In the genomic region with DNA sequence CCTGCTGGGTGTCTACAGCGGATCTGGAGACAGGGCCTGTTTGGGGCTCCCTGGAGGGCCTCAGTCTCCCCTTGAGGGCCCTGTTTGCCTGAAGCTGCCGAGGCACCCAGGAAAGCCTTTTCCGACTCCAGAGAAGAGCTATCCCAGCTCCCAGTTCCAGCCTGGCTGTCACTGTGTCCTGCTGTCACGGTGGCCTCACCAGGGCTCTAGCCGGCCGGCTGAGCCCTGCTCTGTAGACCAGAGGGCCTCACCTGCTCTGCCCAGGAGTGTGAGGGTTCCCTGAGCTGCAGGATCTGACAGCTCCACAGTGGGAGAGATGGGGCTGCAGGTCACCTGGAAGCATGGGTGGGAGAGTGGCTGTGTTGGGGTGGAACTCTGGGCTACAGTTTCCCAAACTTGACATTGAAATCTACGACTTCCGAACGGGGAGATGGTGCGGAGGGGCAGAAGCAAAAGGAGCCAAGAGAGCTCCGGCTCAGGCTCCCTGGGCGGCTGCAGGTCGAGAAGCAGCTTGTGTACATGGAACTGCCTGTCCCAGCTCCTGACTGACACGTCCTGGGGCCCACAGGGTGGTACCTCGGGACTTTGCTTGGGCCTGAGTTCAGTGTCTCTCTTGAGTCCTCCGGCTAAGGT, we compare ENCODE assay signal across 19 cellular contexts.
DNase-seq lines count a peak whose midpoint lies in the region; ATAC-seq and TF ChIP-seq lines count a peak whose summit lies in the region.
"Had no signal": no experiment of that assay in that cellular context is flagged by ENCODE, and none has a peak within 500 bp of the region (broad histone marks: within the 10 kb centered on the region; RNA-seq: fewer than 3 reads in every experiment).

No MANE protein-coding gene starts in this region.

- no peak overlapping the region for H3K27ac Mint-ChIP-seq in CD14-positive monocyte

- no peaks in the 10 kb centered on the region for H3K9me3 ChIP-seq in SK-N-SH
- H3K9me3 ChIP-seq: BLaER1 treated with 17β-estradiol and CSF1 and Interleukin-3, amounts not matched to agents 10 nM and 100 nM had no signal

- no peak for TF ChIP-seq CTCF in SK-N-SH (IDR thresholded peaks at IDR 0.05)
- no peak for TF ChIP-seq CTCF in CD14-positive monocyte (IDR thresholded peaks at IDR 0.05)

- H3K36me3 Mint-ChIP-seq in CD14-positive monocyte = no peaks in the 10 kb centered on the region

- H2AFZ ChIP-seq in SK-N-SH (ENCODE audit: low read depth) = no peak overlapping the region

- no peak for TF ChIP-seq EP300 in SK-N-SH (IDR thresholded peaks at IDR 0.05; ENCODE audit: borderline replicate concordance in 1 of 2, low read depth in 1 of 2, low read length in 1 of 2)

- H3F3A ChIP-seq in SK-N-SH (replicated peaks; ENCODE audit: insufficient read depth) = no peaks in the 10 kb centered on the region

- CTCF ChIA-PET in SK-N-SH (lab: Yijun Ruan, JAX) = interaction anchor here (2.3 kb wide), 1 partner anchor 29 kb away, joined by 7 read pairs; no protein-coding TSS in a partner anchor

- H3K4me1 ChIP-seq in SK-N-SH (ENCODE audit: control insufficient read depth in 1 of 2, insufficient read depth in 2 of 2, low read depth in 1 of 2, low read length in 1 of 2) = peaks cover 0 to 20% of the 10 kb centered on the region in 2 experiments; a peak in 1 of 4 replicates
- H3K4me1 ChIP-seq: BLaER1 treated with 17β-estradiol and CSF1 and Interleukin-3, amounts not matched to agents 10 nM and 100 nM had no signal

- POLR2A ChIA-PET in SK-N-SH (lab: Yijun Ruan, JAX) = no interaction called here

- no peaks in the 10 kb centered on the region for H3K9me2 ChIP-seq in SK-N-SH

- H3K4me2 ChIP-seq in SK-N-SH = no peak overlapping the region
- H3K4me2 ChIP-seq: BLaER1 treated with 17β-estradiol and CSF1 and Interleukin-3, amounts not matched to agents 10 nM and 100 nM had no signal

- H3K4me3 ChIP-seq in SK-N-SH (ENCODE audit: low read depth in 2 of 2, low read length in 1 of 2) = no peak overlapping the region
- H3K4me3 ChIP-seq: BLaER1 treated with 17β-estradiol and CSF1 and Interleukin-3, amounts not matched to agents 10 nM and 100 nM had no signal

- no peak overlapping the region for H3K4me3 Mint-ChIP-seq in CD14-positive monocyte

- intact Hi-C loops in CD14-positive monocyte (cut with micrococcal nuclease) (no loop called here), posterior vena cava (cut with DNase I) (no loop called here)

- no peaks in the 10 kb centered on the region for H3K4me1 Mint-ChIP-seq in CD14-positive monocyte

- no peaks in the 10 kb centered on the region for H3K27me3 ChIP-seq in SK-N-SH (ENCODE audit: insufficient read depth)
- H3K27me3 ChIP-seq: BLaER1 treated with 17β-estradiol and CSF1 and Interleukin-3, amounts not matched to agents 10 nM and 100 nM had no signal

- no peak overlapping the region for H3K9ac ChIP-seq in SK-N-SH
- H3K9ac ChIP-seq: BLaER1 treated with 17β-estradiol and CSF1 and Interleukin-3, amounts not matched to agents 10 nM and 100 nM had no signal

- H3K27me3 Mint-ChIP-seq in CD14-positive monocyte (ENCODE audit: low read depth in 3 of 3) = peaks cover 0 to 2% (median 0%) of the 10 kb centered on the region in 3 donors

- 0% methylated on average over 1 of the region's 16 CpGs for WGBS in SK-N-SH (ENCODE audit: low lambda C conversion rate)

- no peak for TF ChIP-seq RAD21 in SK-N-SH (IDR thresholded peaks at IDR 0.05; ENCODE audit: low read length)

- DNase-seq in SK-N-SH (peak; percentile 8), CD14-positive monocyte (ENCODE audit: low spot score) (peak; percentile 43), islet precursor cell (peak; percentile 36), posterior vena cava (ENCODE audit: low spot score) (peak; percentile 40), hippocampal formation (lab: John Stamatoyannopoulos, UW) (no peak), A172 (ENCODE audit: low spot score) (no peak)
- DNase-seq: DMS53, Karpas-422, MM.1S, NCI-H1105 treated with DMSO at 0.1 percent for 48 hours, NCI-H187, NCI-H446, NCI-H748 treated with DMSO at 0.1 percent for 48 hours, SHP77 had no signal

- H3K36me3 ChIP-seq in SK-N-SH (replicated peaks in 1 of 2; ENCODE audit: control insufficient read depth in 1 of 2, insufficient read depth in 2 of 2, low read length in 1 of 2) = no peaks in the 10 kb centered on the region
- H3K36me3 ChIP-seq: BLaER1 treated with 17β-estradiol and CSF1 and Interleukin-3, amounts not matched to agents 10 nM and 100 nM had no signal

- ATAC-seq in SK-N-SH treated with all-trans-retinoic acid at 6 μM for 48 hours (no peak), GM19467 (IDR thresholded peaks at IDR 0.05; ENCODE audit: unreplicated experiment) (no peak)
- ATAC-seq: HCT116 had no signal

- H3K9me3 Mint-ChIP-seq in CD14-positive monocyte = peaks cover 0 to 2% (median 0%) of the 10 kb centered on the region in 7 donors

- H3K79me2 ChIP-seq in SK-N-SH (ENCODE audit: insufficient read depth) = no peaks in the 10 kb centered on the region

- no peak overlapping the region for H3K27ac ChIP-seq in SK-N-SH (ENCODE audit: low read depth in 2 of 2, low read length in 1 of 2)
- H3K27ac ChIP-seq: 22Rv1; BLaER1 treated with 17β-estradiol and CSF1 and Interleukin-3, amounts not matched to agents 10 nM and 100 nM had no signal

- no peaks in the 10 kb centered on the region for H4K20me1 ChIP-seq in SK-N-SH (ENCODE audit: insufficient read depth)

TF ChIP-seq in SK-N-SH, 30 proteins besides CTCF, POLR2A, EP300 and RAD21:
- TF ChIP-seq, protein P1, sequence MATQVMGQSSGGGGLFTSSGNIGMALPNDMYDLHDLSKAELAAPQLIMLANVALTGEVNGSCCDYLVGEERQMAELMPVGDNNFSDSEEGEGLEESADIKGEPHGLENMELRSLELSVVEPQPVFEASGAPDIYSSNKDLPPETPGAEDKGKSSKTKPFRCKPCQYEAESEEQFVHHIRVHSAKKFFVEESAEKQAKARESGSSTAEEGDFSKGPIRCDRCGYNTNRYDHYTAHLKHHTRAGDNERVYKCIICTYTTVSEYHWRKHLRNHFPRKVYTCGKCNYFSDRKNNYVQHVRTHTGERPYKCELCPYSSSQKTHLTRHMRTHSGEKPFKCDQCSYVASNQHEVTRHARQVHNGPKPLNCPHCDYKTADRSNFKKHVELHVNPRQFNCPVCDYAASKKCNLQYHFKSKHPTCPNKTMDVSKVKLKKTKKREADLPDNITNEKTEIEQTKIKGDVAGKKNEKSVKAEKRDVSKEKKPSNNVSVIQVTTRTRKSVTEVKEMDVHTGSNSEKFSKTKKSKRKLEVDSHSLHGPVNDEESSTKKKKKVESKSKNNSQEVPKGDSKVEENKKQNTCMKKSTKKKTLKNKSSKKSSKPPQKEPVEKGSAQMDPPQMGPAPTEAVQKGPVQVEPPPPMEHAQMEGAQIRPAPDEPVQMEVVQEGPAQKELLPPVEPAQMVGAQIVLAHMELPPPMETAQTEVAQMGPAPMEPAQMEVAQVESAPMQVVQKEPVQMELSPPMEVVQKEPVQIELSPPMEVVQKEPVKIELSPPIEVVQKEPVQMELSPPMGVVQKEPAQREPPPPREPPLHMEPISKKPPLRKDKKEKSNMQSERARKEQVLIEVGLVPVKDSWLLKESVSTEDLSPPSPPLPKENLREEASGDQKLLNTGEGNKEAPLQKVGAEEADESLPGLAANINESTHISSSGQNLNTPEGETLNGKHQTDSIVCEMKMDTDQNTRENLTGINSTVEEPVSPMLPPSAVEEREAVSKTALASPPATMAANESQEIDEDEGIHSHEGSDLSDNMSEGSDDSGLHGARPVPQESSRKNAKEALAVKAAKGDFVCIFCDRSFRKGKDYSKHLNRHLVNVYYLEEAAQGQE (IDR thresholded peaks at IDR 0.05; ENCODE audit: low read depth, low read length) = no peak
- no peak for TF ChIP-seq ELF1 (IDR thresholded peaks at IDR 0.05)
- TF ChIP-seq, protein P2, sequence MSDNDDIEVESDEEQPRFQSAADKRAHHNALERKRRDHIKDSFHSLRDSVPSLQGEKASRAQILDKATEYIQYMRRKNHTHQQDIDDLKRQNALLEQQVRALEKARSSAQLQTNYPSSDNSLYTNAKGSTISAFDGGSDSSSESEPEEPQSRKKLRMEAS (IDR thresholded peaks at IDR 0.05; ENCODE audit: low read depth) = no peak
- TF ChIP-seq EZH2phosphoT487 (IDR thresholded peaks at IDR 0.05; ENCODE audit: borderline replicate concordance, low read depth) = no peak
- no peak for TF ChIP-seq JUND (IDR thresholded peaks at IDR 0.05)

TF ChIP-seq in SK-N-SH treated with all-trans-retinoic acid at 6 μM for 48 hours, 23 proteins besides CTCF, POLR2A, EP300 and RAD21 (continues in another document):
- TF ChIP-seq CSDC2 (CRISPR knock-in tag; IDR thresholded peaks at IDR 0.05) (no peak), ZNF8 (CRISPR knock-in tag; IDR thresholded peaks at IDR 0.05) (no peak), RARB (CRISPR knock-in tag; IDR thresholded peaks at IDR 0.05) (no peak), ZFP30 (CRISPR knock-in tag; IDR thresholded peaks at IDR 0.05) (no peak), ESRRG (CRISPR knock-in tag; IDR thresholded peaks at IDR 0.05) (no peak), ZC3H10 (CRISPR knock-in tag; IDR thresholded peaks at IDR 0.05) (no peak), BACH2 (CRISPR knock-in tag; IDR thresholded peaks at IDR 0.05; ENCODE audit: borderline replicate concordance) (no peak), TCF4 (CRISPR knock-in tag; IDR thresholded peaks at IDR 0.05; ENCODE audit: borderline replicate concordance) (no peak), ARNTL (CRISPR knock-in tag; IDR thresholded peaks at IDR 0.05; ENCODE audit: borderline replicate concordance, low read depth) (no peak)
- TF ChIP-seq, protein P3, sequence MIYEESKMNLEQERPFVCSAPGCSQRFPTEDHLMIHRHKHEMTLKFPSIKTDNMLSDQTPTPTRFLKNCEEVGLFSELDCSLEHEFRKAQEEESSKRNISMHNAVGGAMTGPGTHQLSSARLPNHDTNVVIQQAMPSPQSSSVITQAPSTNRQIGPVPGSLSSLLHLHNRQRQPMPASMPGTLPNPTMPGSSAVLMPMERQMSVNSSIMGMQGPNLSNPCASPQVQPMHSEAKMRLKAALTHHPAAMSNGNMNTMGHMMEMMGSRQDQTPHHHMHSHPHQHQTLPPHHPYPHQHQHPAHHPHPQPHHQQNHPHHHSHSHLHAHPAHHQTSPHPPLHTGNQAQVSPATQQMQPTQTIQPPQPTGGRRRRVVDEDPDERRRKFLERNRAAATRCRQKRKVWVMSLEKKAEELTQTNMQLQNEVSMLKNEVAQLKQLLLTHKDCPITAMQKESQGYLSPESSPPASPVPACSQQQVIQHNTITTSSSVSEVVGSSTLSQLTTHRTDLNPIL (CRISPR knock-in tag; IDR thresholded peaks at IDR 0.05; ENCODE audit: low read depth) = no peak

Comparison
In these comparisons a context has a peak if more than half of its experiments do, and no peak if none do; other contexts are left out.
1. DNase-seq: peak in SK-N-SH (single experiment), CD14-positive monocyte (single experiment), islet precursor cell (single experiment) and posterior vena cava (single experiment); none in hippocampal formation (0 of 2) and A172 (single experiment).